8 cellular contexts compared by ENCODE assay signal in the genomic region with DNA sequence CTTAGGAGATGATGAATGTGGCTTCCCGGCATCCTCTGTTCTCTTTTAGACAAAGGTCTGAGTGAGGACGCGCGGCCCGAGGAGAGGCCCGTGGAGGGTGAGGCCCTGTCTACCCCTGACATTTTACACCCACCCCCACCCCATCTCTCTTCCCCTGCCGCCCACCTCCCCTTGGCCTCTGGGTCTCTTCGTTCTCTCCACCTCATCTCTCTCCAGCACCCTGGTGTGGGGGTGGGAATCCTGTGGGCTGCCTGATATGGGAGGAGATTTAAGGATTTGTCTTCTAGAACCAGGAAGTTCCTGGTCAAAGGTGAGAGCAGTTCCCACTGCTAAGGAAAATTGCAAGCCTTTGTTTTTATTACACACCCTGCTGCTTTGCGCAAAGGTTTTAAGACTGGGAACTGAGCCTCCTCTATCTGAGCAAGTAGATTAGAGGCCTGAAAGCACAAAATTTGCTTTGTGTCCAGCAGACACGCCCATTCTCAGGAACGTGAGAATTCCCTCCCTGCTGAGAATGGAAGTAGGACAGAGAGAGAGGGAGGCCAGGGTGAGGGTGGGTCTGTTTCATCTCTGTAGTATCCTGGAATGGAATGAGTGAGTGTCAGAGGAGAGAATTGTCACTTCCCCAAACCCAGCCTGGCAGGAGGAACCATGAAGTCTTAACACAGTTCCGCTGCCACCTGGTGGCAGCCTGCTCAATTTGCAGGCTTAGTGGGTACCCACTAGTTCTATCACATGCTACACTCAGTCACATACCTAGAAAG.
A peak's percentile ranks its signal among the peaks of the same experiment; 100 is the strongest.
DNase-seq lines count a peak whose midpoint lies in the region; ATAC-seq, FAIRE-seq and TF ChIP-seq lines count a peak whose summit lies in the region.

No MANE protein-coding gene starts in this region.

- in situ Hi-C loops in astrocyte of the cerebellum (cut with HindIII; ENCODE audit: low sequenced_read_pairs) = no loop called here

- peak; percentile 62 to 70 for TF ChIP-seq RAD21 in A549 (conservative IDR thresholded peaks at IDR 0.05 in 1 of 2, IDR thresholded peaks at IDR 0.05 in 1 of 2)

- TF ChIP-seq POLR2A in A549 (IDR thresholded peaks at IDR 0.05; ENCODE audit: low read length) (no peak), vagina (IDR thresholded peaks at IDR 0.05) (no peak)

- 81% methylated on average over 11 of the region's 12 CpGs for WGBS in A549 (ENCODE audit: missing lambda C conversion rate)

- H3K27ac ChIP-seq in A549 (peak overlapping the region; percentile 30 to 51; a peak in 4 of 6 replicates), left lung (no peak overlapping the region), vagina (no peak overlapping the region)

- peak; percentile 83 to 87 for ATAC-seq in A549
- ATAC-seq in left lung = peak; percentile 88
- ATAC-seq in GM18498 (IDR thresholded peaks at IDR 0.05; ENCODE audit: unreplicated experiment) = no peak

- no peak for TF ChIP-seq EP300 in A549 (IDR thresholded peaks at IDR 0.05)

- TF ChIP-seq CTCF in A549 (IDR thresholded peaks at IDR 0.05) (peak; percentile 53), GM12873 (IDR thresholded peaks at IDR 0.05; ENCODE audit: insufficient read depth, low read depth, low read length, missing control alignments) (peak; percentile 82), astrocyte of the cerebellum (IDR thresholded peaks at IDR 0.05; ENCODE audit: low read depth, low read length, missing control alignments) (peak; percentile 53), left lung (IDR thresholded peaks at IDR 0.05) (peak; percentile 35 to 64), vagina (IDR thresholded peaks at IDR 0.05) (peak in 1 of 3 experiments; percentile 25)

- H3K4me3 ChIP-seq in A549 = no peak overlapping the region
- no peak overlapping the region for H3K4me3 ChIP-seq in astrocyte of the cerebellum (ENCODE audit: low read depth, low read length)
- no peak overlapping the region for H3K4me3 ChIP-seq in left lung
- H3K4me3 ChIP-seq in vagina = no peak overlapping the region

- FAIRE-seq in A549 (lab: Jason Lieb, UNC) = no peak

- CTCF ChIA-PET in A549 (lab: Yijun Ruan, JAX) = interaction anchor here (1.3 to 2.3 kb wide), 2 partner anchors 8 to 127 kb away, joined by 3 to 10 read pairs; no protein-coding TSS in a partner anchor

- POLR2A ChIA-PET in A549 (lab: Yijun Ruan, JAX) = no interaction called here

- H3K36me3 ChIP-seq in left lung = peaks cover 0 to 23% of the 10 kb centered on the region in 2 donors
- H3K36me3 ChIP-seq in vagina = peaks cover 0 to 22% of the 10 kb centered on the region in 2 donors

- H3K4me1 ChIP-seq in A549 (no peaks in the 10 kb centered on the region), left lung (no peaks in the 10 kb centered on the region), vagina (peaks cover 7% of the 10 kb centered on the region)

- intact Hi-C loops in left lung (cut with DNase I) (no loop called here), vagina (cut with DNase I) (no loop called here)

- H3K27me3 ChIP-seq in left lung (no peaks in the 10 kb centered on the region), vagina (no peaks in the 10 kb centered on the region)

- H3K9me3 ChIP-seq in A549 = no peaks in the 10 kb centered on the region
- peaks cover 0 to 8% of the 10 kb centered on the region in 2 donors for H3K9me3 ChIP-seq in left lung
- no peaks in the 10 kb centered on the region for H3K9me3 ChIP-seq in vagina

- peak; percentile 42 to 76 for DNase-seq in A549 (ENCODE audit: low read depth in 1 of 2, low spot score in 1 of 2)
- peak; percentile 87 for DNase-seq in NCI-H82 (lab: John Stamatoyannopoulos, UW)
- peak; percentile 4 for DNase-seq in astrocyte of the cerebellum (ENCODE audit: low read depth)
- peak in 1 of 2 donors; percentile 49 for DNase-seq in left lung
- no peak for DNase-seq in GOT3 (lab: John Stamatoyannopoulos, UW)
- no peak for DNase-seq in vagina (ENCODE audit: extremely low spot score in 2 of 2)

- H3K4me2 ChIP-seq in A549 = no peak overlapping the region

TF ChIP-seq in A549, 52 proteins besides CTCF, POLR2A, EP300 and RAD21:
- TF ChIP-seq SMC3 (IDR thresholded peaks at IDR 0.05) (peak; percentile 62), EHMT2 (IDR thresholded peaks at IDR 0.05; ENCODE audit: low read depth) (no peak)
TF ChIP-seq in A549: peak in this region for 1.

Comparison
In these comparisons a context has a peak if more than half of its experiments do, and no peak if none do; other contexts are left out.
1. DNase-seq: peak in A549 (2 of 2), NCI-H82 (single experiment) and astrocyte of the cerebellum (single experiment); none in GOT3 (single experiment) and vagina (0 of 2).
2. H3K27ac ChIP-seq: peak in A549 (2 of 2); none in left lung (0 of 2) and vagina (single experiment).